9 cellular contexts compared by ENCODE assay signal in the genomic region with DNA sequence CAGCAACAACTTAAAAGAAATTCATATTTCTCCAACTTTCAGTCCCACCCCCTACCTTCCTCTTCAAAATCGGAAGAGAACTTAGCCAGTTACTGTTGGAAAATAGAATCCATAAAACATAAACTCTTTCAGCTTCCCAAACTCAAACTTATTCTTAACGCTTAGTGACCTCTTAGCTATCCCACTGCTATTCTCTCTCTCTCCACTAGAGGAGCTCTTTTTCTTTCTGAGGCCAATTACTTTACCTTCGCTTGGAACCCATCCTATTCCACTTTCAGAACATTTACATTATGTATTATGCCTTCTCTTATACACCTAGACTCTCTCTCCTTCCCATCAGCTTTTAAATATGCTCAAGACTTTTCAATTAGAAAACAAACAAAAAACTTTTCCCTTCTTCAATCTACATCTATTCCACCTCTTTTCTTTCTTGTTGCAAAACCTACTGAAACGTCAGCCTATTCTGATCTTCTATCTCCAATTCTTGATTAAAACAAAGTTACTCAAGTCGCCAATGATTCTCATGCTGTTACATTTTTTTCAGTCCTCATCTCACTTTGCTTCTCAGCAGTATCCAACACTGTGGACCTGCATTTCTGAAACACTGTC. TPM values are rescaled to one million over a fixed set of nuclear protein-coding genes. Genes with fewer than 3 reads are reported as not detected.
DNase-seq lines count a peak whose midpoint lies in the region; FAIRE-seq and TF ChIP-seq lines count a peak whose summit lies in the region.
"Had no signal": no experiment of that assay in that cellular context is flagged by ENCODE, and none has a peak within 500 bp of the region (broad histone marks: within the 10 kb centered on the region; RNA-seq: fewer than 3 reads in every experiment).

No MANE protein-coding gene starts in this region.

- H3K27me3 Mint-ChIP-seq in nephron (ENCODE audit: low read depth) = no peaks in the 10 kb centered on the region
- H3K27me3 Mint-ChIP-seq in activated T-helper 2 cell treated with anti-CD3 and anti-CD28 coated beads, Interferon-gamma antibody, Interleukin-2, Interleukin-4, amounts not matched to agents 10 μg/mL and 5 μg/mL and 100 μg/mL, durations not matched to agents 14 hours and 24 hours and 36 hours (ENCODE audit: low read depth) = peaks cover 8% of the 10 kb centered on the region

- FAIRE-seq in colon (lab: Jason Lieb, UNC) = peak; percentile 14

- peaks cover 12% of the 10 kb centered on the region for H3K4me1 Mint-ChIP-seq in nephron
- peaks cover 4% of the 10 kb centered on the region for H3K4me1 Mint-ChIP-seq in activated T-helper 2 cell treated with anti-CD3 and anti-CD28 coated beads, Interferon-gamma antibody, Interleukin-2, Interleukin-4, amounts not matched to agents 10 μg/mL and 5 μg/mL and 100 μg/mL, durations not matched to agents 14 hours and 24 hours and 36 hours (ENCODE audit: low read depth)

- TF ChIP-seq CTCF in nephron (IDR thresholded peaks at IDR 0.05; ENCODE audit: unreplicated experiment in 3 of 3) = peak; percentile 71 to 77 (median 74)

- H3K4me3 Mint-ChIP-seq in nephron = no peak overlapping the region
- H3K4me3 Mint-ChIP-seq in activated T-helper 2 cell treated with anti-CD3 and anti-CD28 coated beads, Interferon-gamma antibody, Interleukin-2, Interleukin-4, amounts not matched to agents 10 μg/mL and 5 μg/mL and 100 μg/mL, durations not matched to agents 14 hours and 24 hours and 36 hours (ENCODE audit: low read depth) = no peak overlapping the region
- H3K4me3 Mint-ChIP-seq: natural killer cell treated with Interleukin-12 subunit alpha and Interleukin-12 subunit beta and Interleukin-15 and Interleukin-18, amount 100 ng/mL, for 72 hours had no signal

- POLR2A ChIA-PET in HEK293T (lab: Yijun Ruan, JAX) = no interaction called here

- no peaks in the 10 kb centered on the region for H3K36me3 Mint-ChIP-seq in nephron (ENCODE audit: low read depth)
- H3K36me3 Mint-ChIP-seq in activated T-helper 2 cell treated with anti-CD3 and anti-CD28 coated beads, Interferon-gamma antibody, Interleukin-2, Interleukin-4, amounts not matched to agents 10 μg/mL and 5 μg/mL and 100 μg/mL, durations not matched to agents 14 hours and 24 hours and 36 hours (ENCODE audit: low read depth) = no peaks in the 10 kb centered on the region
- H3K36me3 Mint-ChIP-seq: natural killer cell treated with Interleukin-12 subunit alpha and Interleukin-12 subunit beta and Interleukin-15 and Interleukin-18, amount 100 ng/mL, for 72 hours had no signal

- CTCF ChIA-PET in HEK293T (lab: Yijun Ruan, JAX) = interaction anchor here (0.7 to 2.0 kb wide), 6 partner anchors 9 to 1114 kb away, joined by 3 to 13 read pairs (median 3); no protein-coding TSS in a partner anchor

- intact Hi-C loops in activated T-helper 2 cell treated with anti-CD3 and anti-CD28 coated beads, Interferon-gamma antibody, Interleukin-2, Interleukin-4, amounts not matched to agents 10 μg/mL and 5 μg/mL and 100 μg/mL, durations not matched to agents 14 hours and 24 hours and 36 hours (cut with micrococcal nuclease) = loop anchor here (1.0 kb wide), 1 partner anchor 162 kb away; no protein-coding TSS in a partner anchor

- H3K27ac Mint-ChIP-seq in nephron = no peak overlapping the region
- no peak overlapping the region for H3K27ac Mint-ChIP-seq in activated T-helper 2 cell treated with anti-CD3 and anti-CD28 coated beads, Interferon-gamma antibody, Interleukin-2, Interleukin-4, amounts not matched to agents 10 μg/mL and 5 μg/mL and 100 μg/mL, durations not matched to agents 14 hours and 24 hours and 36 hours
- H3K27ac Mint-ChIP-seq: natural killer cell treated with Interleukin-12 subunit alpha and Interleukin-12 subunit beta and Interleukin-15 and Interleukin-18, amount 100 ng/mL, for 72 hours had no signal

- DNase-seq in EH (ENCODE audit: low read depth) (peak; percentile 38), HEK293T (ENCODE audit: extremely low spot score) (peak; percentile 60), NCI-H82 (lab: John Stamatoyannopoulos, UW) (peak; percentile 70), putamen (ENCODE audit: low spot score) (no peak)
- DNase-seq in activated CD4-positive, alpha-beta T cell treated with anti-CD3 and anti-CD28 coated beads for 1 hour = no peak
- no peak for DNase-seq in activated T-helper 2 cell treated with anti-CD3 and anti-CD28 coated beads, Interferon-gamma antibody, Interleukin-2, Interleukin-4, amounts not matched to agents 10 μg/mL and 5 μg/mL and 100 μg/mL, durations not matched to agents 14 hours and 24 hours and 36 hours (ENCODE audit: low spot score)

- H3K9me3 Mint-ChIP-seq in nephron = peaks cover 3% of the 10 kb centered on the region
- no peaks in the 10 kb centered on the region for H3K9me3 Mint-ChIP-seq in activated T-helper 2 cell treated with anti-CD3 and anti-CD28 coated beads, Interferon-gamma antibody, Interleukin-2, Interleukin-4, amounts not matched to agents 10 μg/mL and 5 μg/mL and 100 μg/mL, durations not matched to agents 14 hours and 24 hours and 36 hours
- H3K9me3 Mint-ChIP-seq: natural killer cell treated with Interleukin-12 subunit alpha and Interleukin-12 subunit beta and Interleukin-15 and Interleukin-18, amount 100 ng/mL, for 72 hours had no signal

TF ChIP-seq in HEK293T, 16 proteins besides CTCF, POLR2A, EP300 and RAD21:
- TF ChIP-seq ELF4 (IDR thresholded peaks at IDR 0.05) (no peak), FOXK2 (IDR thresholded peaks at IDR 0.05) (no peak)
- TF ChIP-seq, protein P1, sequence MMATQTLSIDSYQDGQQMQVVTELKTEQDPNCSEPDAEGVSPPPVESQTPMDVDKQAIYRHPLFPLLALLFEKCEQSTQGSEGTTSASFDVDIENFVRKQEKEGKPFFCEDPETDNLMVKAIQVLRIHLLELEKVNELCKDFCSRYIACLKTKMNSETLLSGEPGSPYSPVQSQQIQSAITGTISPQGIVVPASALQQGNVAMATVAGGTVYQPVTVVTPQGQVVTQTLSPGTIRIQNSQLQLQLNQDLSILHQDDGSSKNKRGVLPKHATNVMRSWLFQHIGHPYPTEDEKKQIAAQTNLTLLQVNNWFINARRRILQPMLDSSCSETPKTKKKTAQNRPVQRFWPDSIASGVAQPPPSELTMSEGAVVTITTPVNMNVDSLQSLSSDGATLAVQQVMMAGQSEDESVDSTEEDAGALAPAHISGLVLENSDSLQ (IDR thresholded peaks at IDR 0.05) = no peak

RNA-seq across cellular contexts. Expression of gene GHSR, which starts 13.4 kb away (rescaled TPM):
- total RNA-seq in activated T-helper 2 cell treated with anti-CD3 and anti-CD28 coated beads, Interferon-gamma antibody, Interleukin-2, Interleukin-4, amounts not matched to agents 10 μg/mL and 5 μg/mL and 100 μg/mL, durations not matched to agents 14 hours and 24 hours and 36 hours = not detected in 2 replicates
- total RNA-seq: natural killer cell treated with Interleukin-12 subunit alpha and Interleukin-12 subunit beta and Interleukin-15 and Interleukin-18, amount 100 ng/mL, for 72 hours had no signal

Comparison
In these comparisons a context has a peak if more than half of its experiments do, and no peak if none do; other contexts are left out.
1. DNase-seq: peak in EH (single experiment), HEK293T (single experiment) and NCI-H82 (single experiment); none in activated CD4-positive, alpha-beta T cell treated with anti-CD3 and anti-CD28 coated beads for 1 hour (single experiment), activated T-helper 2 cell treated with anti-CD3 and anti-CD28 coated beads, Interferon-gamma antibody, Interleukin-2, Interleukin-4, amounts not matched to agents 10 μg/mL and 5 μg/mL and 100 μg/mL, durations not matched to agents 14 hours and 24 hours and 36 hours (single experiment) and putamen (single experiment).